Comparison of ENCODE assay signal across 8 cellular contexts in the genomic region with DNA sequence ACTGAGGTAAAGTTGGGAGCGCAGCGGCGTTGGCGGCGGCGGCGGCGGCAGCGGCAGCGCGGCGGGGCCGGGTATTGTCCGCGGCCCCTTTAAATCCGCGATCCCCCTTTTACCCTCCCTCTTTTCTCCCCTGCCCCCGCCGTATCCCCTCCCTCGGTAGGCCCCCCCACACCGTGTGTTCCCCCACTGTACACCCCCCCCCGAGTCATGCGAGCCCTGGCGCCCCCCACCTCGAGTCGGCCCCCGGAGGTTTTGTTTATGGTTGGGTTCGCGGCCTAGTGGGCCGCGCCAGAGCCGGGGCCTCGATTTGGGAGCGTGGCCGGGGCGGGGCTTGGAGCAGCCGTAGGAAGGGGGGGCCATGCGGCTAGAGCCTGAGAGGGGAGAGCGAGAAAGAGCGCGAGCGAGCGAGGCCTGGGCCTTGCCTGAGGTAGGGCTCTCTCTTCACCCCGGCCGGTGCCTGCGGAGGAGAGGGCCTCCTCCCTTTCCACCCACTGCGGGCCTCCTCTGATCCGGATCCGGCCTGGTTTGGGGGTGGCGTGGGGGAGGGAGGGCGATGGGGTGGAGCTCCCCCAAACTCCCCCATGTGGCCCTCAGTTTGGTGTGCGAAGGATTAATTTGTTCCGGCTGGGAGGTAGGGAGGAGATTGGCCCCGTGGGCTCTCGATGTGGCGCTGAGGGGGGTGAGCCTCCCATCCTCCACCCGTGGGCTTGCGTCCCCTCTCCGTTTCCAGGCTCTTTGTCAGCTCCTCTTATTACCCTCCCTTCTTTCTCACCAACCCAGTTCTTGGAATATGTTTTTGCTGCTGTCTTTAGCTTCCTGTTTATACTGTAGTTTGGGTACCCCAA. TPM values are rescaled to one million over a fixed set of nuclear protein-coding genes. Genes with fewer than 3 reads are reported as not detected.
DNase-seq lines count a peak whose midpoint lies in the region; ATAC-seq and TF ChIP-seq lines count a peak whose summit lies in the region.

No MANE protein-coding gene starts in this region.

- peak; percentile 34 to 65 for DNase-seq in NCI-H2081 (lab: John Stamatoyannopoulos, UW)
- no peak for DNase-seq in NCI-H2081 treated with DMSO at 0.1 percent for 48 hours (lab: John Stamatoyannopoulos, UW)
- peak in 1 of 2 experiments; percentile 37 for DNase-seq in PC-9
- DNase-seq in fibroblast of villous mesenchyme (ENCODE audit: low read depth) = no peak
- DNase-seq in stromal cell of bone marrow (ENCODE audit: low read depth) = peak; percentile 25

- CTCF ChIA-PET in PC-9 (lab: Charles Lee) = no interaction called here

- peaks cover 94% of the 10 kb centered on the region for H3K79me2 ChIP-seq in PC-9 (ENCODE audit: low read depth)

- peaks cover 97% of the 10 kb centered on the region for H3K36me3 Mint-ChIP-seq in activated T-helper 17 cell treated with anti-CD3 and anti-CD28 coated beads, Interleukin-2, amount 50 U/mL, for 72 hours (ENCODE audit: low read depth)

- H3K9me3 ChIP-seq in PC-9 (ENCODE audit: insufficient read depth, low read depth) (no peaks in the 10 kb centered on the region), neuron (ENCODE audit: low read length) (no peaks in the 10 kb centered on the region)

- peak overlapping the region; percentile 70 for H3K27ac ChIP-seq in PC-9

- TF ChIP-seq CTCF in PC-9 (conservative IDR thresholded peaks at IDR 0.05) (no peak), fibroblast of villous mesenchyme (IDR thresholded peaks at IDR 0.05; ENCODE audit: insufficient read depth, low read depth, low read length) (no peak)

- peak overlapping the region; percentile 91 for H3K4me2 ChIP-seq in PC-9

- no peaks in the 10 kb centered on the region for H3K27me3 ChIP-seq in PC-9 (ENCODE audit: insufficient read depth, low read depth)
- no peaks in the 10 kb centered on the region for H3K27me3 ChIP-seq in neuron (ENCODE audit: insufficient read depth, low read length)

- peaks cover 3% of the 10 kb centered on the region for H3K9me3 Mint-ChIP-seq in activated T-helper 17 cell treated with anti-CD3 and anti-CD28 coated beads, Interleukin-2, amount 50 U/mL, for 72 hours

- H2AFZ ChIP-seq in PC-9 = peak overlapping the region; percentile 53
- H2AFZ ChIP-seq in neuron (ENCODE audit: low read depth, low read length) = no peak overlapping the region

- peak; percentile 22 for ATAC-seq in HG02884 (IDR thresholded peaks at IDR 0.05; ENCODE audit: unreplicated experiment)
- peak; percentile 23 for ATAC-seq in activated T-helper 17 cell treated with anti-CD3 and anti-CD28 coated beads, Interleukin-2, amount 50 U/mL, for 72 hours (replicated peaks)

- peaks cover 14% of the 10 kb centered on the region; the same call in 1 of the 2 replicates for H3F3A ChIP-seq in PC-9 (ENCODE audit: insufficient read depth, low read depth)

- peaks cover 33% of the 10 kb centered on the region for H3K4me1 ChIP-seq in PC-9 (replicated peaks; ENCODE audit: insufficient read depth)
- peaks cover 24% of the 10 kb centered on the region for H3K4me1 ChIP-seq in neuron (ENCODE audit: insufficient read depth, low read length)

- H3K36me3 ChIP-seq in PC-9 (ENCODE audit: low read depth) = peaks cover 51% of the 10 kb centered on the region
- H3K36me3 ChIP-seq in neuron (ENCODE audit: insufficient read depth, low read length) = peaks cover 44% of the 10 kb centered on the region

- no peaks in the 10 kb centered on the region for H3K9me2 ChIP-seq in PC-9 (ENCODE audit: insufficient read depth)

- intact Hi-C loops in PC-9 (cut with micrococcal nuclease; ENCODE audit: unreplicated experiment) = loop anchor here (1.0 kb wide), 1 partner anchor 39 kb away; no protein-coding TSS in a partner anchor

- H3K27me3 Mint-ChIP-seq in activated T-helper 17 cell treated with anti-CD3 and anti-CD28 coated beads, Interleukin-2, amount 50 U/mL, for 72 hours = no peaks in the 10 kb centered on the region

- BruUV-seq in PC-9 (replicated peaks; lab: Mats Ljungman, UMichigan) = no TSS peak

- H3K4me3 ChIP-seq in PC-9 (peak overlapping the region; percentile 99), fibroblast of villous mesenchyme (ENCODE audit: low read depth, low read length) (peak overlapping the region; percentile 89), neuron (ENCODE audit: low read length) (peak overlapping the region; percentile 67)

- POLR2A ChIA-PET in PC-9 (lab: Charles Lee; ENCODE audit: unreplicated experiment) = interaction anchor here (0.6 to 1.0 kb wide), 5 partner anchors 14 to 337 kb away, joined by 3 to 10 read pairs (median 6); partner anchors contain the start of genes RPS27 and UBE2Q1

- H3K4me1 Mint-ChIP-seq in activated T-helper 17 cell treated with anti-CD3 and anti-CD28 coated beads, Interleukin-2, amount 50 U/mL, for 72 hours = peaks cover 42% of the 10 kb centered on the region

- H4K20me1 ChIP-seq in PC-9 (ENCODE audit: insufficient read depth) = peaks cover 43% of the 10 kb centered on the region

- H3K4me3 Mint-ChIP-seq in activated T-helper 17 cell treated with anti-CD3 and anti-CD28 coated beads, Interleukin-2, amount 50 U/mL, for 72 hours = peak overlapping the region; percentile 94

- H3K27ac Mint-ChIP-seq in activated T-helper 17 cell treated with anti-CD3 and anti-CD28 coated beads, Interleukin-2, amount 50 U/mL, for 72 hours = peak overlapping the region; percentile 96

RNA-seq across cellular contexts. Expression of gene UBAP2L, which starts 0.4 kb away (rescaled TPM):
- total RNA-seq in PC-9 (2021) (101 and 157 TPM in 2 replicates), fibroblast of villous mesenchyme (79.6 and 126 TPM in 2 replicates)
- total RNA-seq in activated T-helper 17 cell treated with anti-CD3 and anti-CD28 coated beads, Interleukin-2, amount 50 U/mL, for 72 hours = 100 to 1,000 TPM; 237 to 249 TPM

RNA-seq across cellular contexts. Expression of gene CFAP141, which starts 15.1 kb away (rescaled TPM):
- total RNA-seq in PC-9 (2021) (not detected in 2 replicates), fibroblast of villous mesenchyme (not detected in 2 replicates)
- total RNA-seq in activated T-helper 17 cell treated with anti-CD3 and anti-CD28 coated beads, Interleukin-2, amount 50 U/mL, for 72 hours = not detected

RNA-seq across cellular contexts. Expression of gene TPM3, which starts 29.3 kb away (rescaled TPM):
- total RNA-seq in PC-9 (2021) = 375 and 491 TPM in 2 replicates
- 100 to 1,000 TPM; 370 to 607 TPM for total RNA-seq in activated T-helper 17 cell treated with anti-CD3 and anti-CD28 coated beads, Interleukin-2, amount 50 U/mL, for 72 hours
- 333 and 503 TPM in 2 replicates for total RNA-seq in fibroblast of villous mesenchyme

RNA-seq across cellular contexts. Expression of gene HAX1, which starts 51.2 kb away (rescaled TPM):
- total RNA-seq in PC-9 (2021) (89.7 and 92.3 TPM in 2 replicates), fibroblast of villous mesenchyme (153 and 165 TPM in 2 replicates)
- total RNA-seq in activated T-helper 17 cell treated with anti-CD3 and anti-CD28 coated beads, Interleukin-2, amount 50 U/mL, for 72 hours = 100 to 1,000 TPM; 127 to 132 TPM

Comparison
In these comparisons a context has a peak if more than half of its experiments do, and no peak if none do; other contexts are left out.
1. DNase-seq: peak in NCI-H2081 (2 of 2) and stromal cell of bone marrow (single experiment); none in NCI-H2081 treated with DMSO at 0.1 percent for 48 hours (single experiment) and fibroblast of villous mesenchyme (single experiment).
2. Peak in every context shown above with its lines, with median percentiles within 50 percentile points of each other: H3K4me3 ChIP-seq.